In the genomic region with DNA sequence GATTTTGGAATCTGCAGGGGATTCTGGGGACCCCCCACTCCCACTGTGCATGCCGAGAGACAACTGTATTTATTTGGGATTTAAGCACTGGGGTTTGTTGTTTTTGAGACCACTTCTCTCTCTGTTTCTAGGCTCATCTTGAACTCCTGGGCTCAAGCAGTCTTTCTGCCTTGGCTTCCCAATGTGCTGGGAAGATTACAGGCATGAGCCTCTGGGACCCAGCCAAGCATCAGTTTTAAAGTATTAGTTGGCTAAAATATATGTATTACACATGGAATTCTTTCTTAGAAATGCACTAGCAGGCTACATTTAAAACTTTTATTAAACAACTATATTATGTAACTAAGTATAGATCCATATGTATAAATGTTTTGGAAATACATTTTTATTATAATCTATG, we compare ENCODE assay signal across 22 cellular contexts.
DNase-seq lines count a peak whose midpoint lies in the region; ATAC-seq and TF ChIP-seq lines count a peak whose summit lies in the region.
"Had no signal": no experiment of that assay in that cellular context is flagged by ENCODE, and none has a peak within 500 bp of the region (broad histone marks: within the 10 kb centered on the region; RNA-seq: fewer than 3 reads in every experiment).

No MANE protein-coding gene starts in this region.

- H2BK5ac ChIP-seq in H9 (ENCODE audit: insufficient read length, low read length) = no peak overlapping the region

- H3K4me3 Mint-ChIP-seq in H9 (no peak overlapping the region), endodermal cell (no peak overlapping the region), Calu3 (ENCODE audit: low read depth, unreplicated experiment) (no peak overlapping the region)
- H3K4me3 Mint-ChIP-seq in naive thymus-derived CD8-positive, alpha-beta T cell = no peak overlapping the region
- H3K4me3 Mint-ChIP-seq: CD4-positive, alpha-beta T cell had no signal

- peaks cover 19 to 22% of the 10 kb centered on the region in 2 experiments for H3K4me1 Mint-ChIP-seq in H9
- peaks cover 12% of the 10 kb centered on the region for H3K4me1 Mint-ChIP-seq in endodermal cell
- H3K4me1 Mint-ChIP-seq in naive thymus-derived CD8-positive, alpha-beta T cell = peaks cover 0 to 5% (median under 1%) of the 10 kb centered on the region in 4 donors
- no peaks in the 10 kb centered on the region for H3K4me1 Mint-ChIP-seq in Calu3 (ENCODE audit: low read depth, unreplicated experiment)

- H3K14ac ChIP-seq in H9 (ENCODE audit: insufficient read depth, low read length) = no peak overlapping the region

- H3K27ac Mint-ChIP-seq in H9 (peak overlapping the region in 2 of 3 experiments; percentile 75 to 84; a peak in 3 of 7 replicates), endodermal cell (peak overlapping the region; percentile 40), Calu3 (ENCODE audit: unreplicated experiment) (no peak overlapping the region)
- H3K27ac Mint-ChIP-seq in naive thymus-derived CD8-positive, alpha-beta T cell = peak overlapping the region in 7 of 10 donors; percentile 3 to 83 (median 50)
- H3K27ac Mint-ChIP-seq: CD4-positive, alpha-beta T cell had no signal

- H2AK5ac ChIP-seq in H9 (ENCODE audit: insufficient read length, low read length) = no peak overlapping the region

- H3K9ac ChIP-seq in H9 (ENCODE audit: extremely low read depth, insufficient read length, low read length) (no peak overlapping the region), endodermal cell (ENCODE audit: extremely low read depth, low read length, poor library complexity, severe bottlenecking) (no peak overlapping the region)
- H3K9ac ChIP-seq: BLaER1 had no signal

- H4K91ac ChIP-seq in H9 (ENCODE audit: insufficient read length, low read depth, low read length) = no peak overlapping the region

- no peak overlapping the region for H4K8ac ChIP-seq in H9 (replicated peaks; ENCODE audit: insufficient read length, low read depth, low read length)

- H3K18ac ChIP-seq in H9 (ENCODE audit: insufficient read length, low read depth, low read length) = no peak overlapping the region

- H3K27me3 Mint-ChIP-seq in H9 (ENCODE audit: low read depth) (no peaks in the 10 kb centered on the region; the same call in 1 of the 2 replicates), endodermal cell (ENCODE audit: insufficient read depth) (no peaks in the 10 kb centered on the region), Calu3 (ENCODE audit: unreplicated experiment) (no peaks in the 10 kb centered on the region)
- no peaks in the 10 kb centered on the region for H3K27me3 Mint-ChIP-seq in naive thymus-derived CD8-positive, alpha-beta T cell
- H3K27me3 Mint-ChIP-seq: CD4-positive, alpha-beta T cell had no signal

- TF ChIP-seq CTCF in H9 (conservative IDR thresholded peaks at IDR 0.05) (no peak), endodermal cell (conservative IDR thresholded peaks at IDR 0.05) (no peak), Calu3 (IDR thresholded peaks at IDR 0.05; ENCODE audit: unreplicated experiment) (no peak)

- H2BK15ac ChIP-seq in H9 (ENCODE audit: low read depth, low read length) = no peak overlapping the region

- H3K9me3 ChIP-seq in H9 (ENCODE audit: control insufficient read depth, low read depth, low read length) (no peaks in the 10 kb centered on the region), endodermal cell (ENCODE audit: control insufficient read depth, low read length) (no peaks in the 10 kb centered on the region)
- H3K9me3 ChIP-seq: BLaER1, Peyer's patch, SJCRH30 had no signal

- DNase-seq in EH (ENCODE audit: low read depth) (peak; percentile 9), H9 (no peak), endodermal cell (no peak), nucleus accumbens (lab: John Stamatoyannopoulos, UW) (no peak), Calu3 (no peak)
- no peak for DNase-seq in naive thymus-derived CD8-positive, alpha-beta T cell
- DNase-seq: ACHN; CD4-positive, alpha-beta T cell; COR-L47; DMS 273 treated with DMSO at 0.1 percent for 48 hours; GF-D8; HCEC 1CT; KG1; NCI-H1105; NCI-H2029 treated with DMSO at 0.1 percent for 48 hours; NCI-H226; NCI-H510A treated with DMSO at 0.1 percent for 48 hours; NK-92 treated with Interleukin-12 subunit alpha and Interleukin-12 subunit beta, amount 100 ng/mL, for 24 hours; Peyer's patch; SJCRH30 had no signal

- WGBS in H9 (ENCODE audit: extremely low coverage, insufficient read length, low lambda C conversion rate) = no CpG with 5 or more reads among the region's 1 CpG
- 88 to 100% methylated on average over 1 of the region's 1 CpG for WGBS in endodermal cell (ENCODE audit: insufficient coverage in 1 of 2, insufficient read length in 1 of 2), 2 experiments

- H3K79me2 ChIP-seq in H9 (ENCODE audit: insufficient read depth, low read length) = no peaks in the 10 kb centered on the region; the same call in 1 of the 2 replicates

- H4K20me1 ChIP-seq in H9 (ENCODE audit: control insufficient read depth, insufficient read depth, insufficient read length) = no peaks in the 10 kb centered on the region

- no peak overlapping the region for H3K4me3 ChIP-seq in endodermal cell (ENCODE audit: low read length)
- H3K4me3 ChIP-seq: BLaER1, Peyer's patch, SJCRH30 had no signal

- no peak overlapping the region for H2BK120ac ChIP-seq in H9 (ENCODE audit: low read depth, low read length, poor library complexity, severe bottlenecking)

- no peaks in the 10 kb centered on the region for H3K23me2 ChIP-seq in H9 (ENCODE audit: insufficient read length, low read depth, low read length, poor library complexity, severe bottlenecking)

- POLR2A ChIA-PET in naive thymus-derived CD8-positive, alpha-beta T cell (lab: Charles Lee) = interaction anchor here (0.6 kb wide), 2 partner anchors 155 to 212 kb away, joined by 3 read pairs; no protein-coding TSS in a partner anchor

- no peak overlapping the region for H2BK12ac ChIP-seq in H9 (ENCODE audit: insufficient read length, low read depth, low read length)

- H3K36me3 ChIP-seq in endodermal cell (ENCODE audit: control insufficient read depth, insufficient read depth, low read length) = peaks cover 57% of the 10 kb centered on the region

- H3K27ac ChIP-seq in H9 (ENCODE audit: insufficient read length, low read depth, low read length) (no peak overlapping the region), endodermal cell (ENCODE audit: low read depth, low read length) (no peak overlapping the region)
- H3K27ac ChIP-seq: BLaER1, Peyer's patch, SJCRH30 had no signal

- H3T11ph ChIP-seq in H9 (ENCODE audit: low read length) = no peak overlapping the region

- intact Hi-C loops in Calu3 (cut with micrococcal nuclease; ENCODE audit: unreplicated experiment) = no loop called here

- H2AFZ ChIP-seq in H9 (ENCODE audit: low read length) = no peak overlapping the region

- H3K27me3 ChIP-seq in H9 (ENCODE audit: insufficient read depth, low read length) = no peaks in the 10 kb centered on the region
- no peaks in the 10 kb centered on the region for H3K27me3 ChIP-seq in endodermal cell (ENCODE audit: control insufficient read depth, insufficient read depth, low read length, poor library complexity, severe bottlenecking)
- H3K27me3 ChIP-seq: BLaER1, Peyer's patch, SJCRH30 had no signal

- no peak overlapping the region for H2BK20ac ChIP-seq in H9 (ENCODE audit: low read depth, low read length, poor library complexity, severe bottlenecking)

- ATAC-seq in naive thymus-derived CD8-positive, alpha-beta T cell = no peak
- ATAC-seq in HG02840 (IDR thresholded peaks at IDR 0.05; ENCODE audit: low FRiP score, unreplicated experiment) = no peak

- H3K56ac ChIP-seq in H9 (ENCODE audit: insufficient read length, low read depth, low read length) = no peak overlapping the region

- BruUV-seq in Calu3 (replicated peaks; lab: Mats Ljungman, UMichigan) = no TSS peak

- no peak overlapping the region for H3K23ac ChIP-seq in H9 (ENCODE audit: insufficient read length, low read depth, low read length)

- H3K4ac ChIP-seq in H9 (ENCODE audit: low read depth, low read length) = no peak overlapping the region

- no peak overlapping the region for H4K5ac ChIP-seq in H9 (ENCODE audit: insufficient read length, low read depth, low read length)

- H3K4me1 ChIP-seq in H9 (ENCODE audit: insufficient read depth, low read length) (peaks cover 2% of the 10 kb centered on the region; the same call in 1 of the 2 replicates), endodermal cell (ENCODE audit: control insufficient read depth, insufficient read depth, low read length) (no peaks in the 10 kb centered on the region)
- H3K4me1 ChIP-seq: BLaER1, Peyer's patch had no signal

- no peak overlapping the region for H3K4me2 ChIP-seq in H9 (ENCODE audit: insufficient read depth, insufficient read length, low read length)
- H3K4me2 ChIP-seq: BLaER1 had no signal

- CTCF ChIA-PET in Calu3 (lab: Charles Lee) = no interaction called here

- H3K9me3 Mint-ChIP-seq in H9 = no peaks in the 10 kb centered on the region; a peak in 1 of 5 replicates
- no peaks in the 10 kb centered on the region for H3K9me3 Mint-ChIP-seq in endodermal cell
- H3K9me3 Mint-ChIP-seq in naive thymus-derived CD8-positive, alpha-beta T cell = no peaks in the 10 kb centered on the region
- no peaks in the 10 kb centered on the region for H3K9me3 Mint-ChIP-seq in Calu3 (ENCODE audit: low read depth, unreplicated experiment)
- H3K9me3 Mint-ChIP-seq: CD4-positive, alpha-beta T cell had no signal

- H3K79me1 ChIP-seq in H9 (ENCODE audit: insufficient read depth, low read depth, low read length, poor library complexity, severe bottlenecking) = no peaks in the 10 kb centered on the region

- H3K36me3 Mint-ChIP-seq in H9 (ENCODE audit: insufficient read depth in 1 of 3, low read depth in 3 of 3) = peaks cover 13 to 61% (median 45%) of the 10 kb centered on the region in 3 experiments; a peak in 6 of 7 replicates
- peaks cover 65% of the 10 kb centered on the region for H3K36me3 Mint-ChIP-seq in endodermal cell (ENCODE audit: low read depth)
- H3K36me3 Mint-ChIP-seq in naive thymus-derived CD8-positive, alpha-beta T cell = peaks cover 0 to 64% (median 10%) of the 10 kb centered on the region in 3 donors
- H3K36me3 Mint-ChIP-seq in Calu3 (ENCODE audit: insufficient read depth, unreplicated experiment) = no peaks in the 10 kb centered on the region
